ENCODE assay signal across 8 cellular contexts in the genomic region with DNA sequence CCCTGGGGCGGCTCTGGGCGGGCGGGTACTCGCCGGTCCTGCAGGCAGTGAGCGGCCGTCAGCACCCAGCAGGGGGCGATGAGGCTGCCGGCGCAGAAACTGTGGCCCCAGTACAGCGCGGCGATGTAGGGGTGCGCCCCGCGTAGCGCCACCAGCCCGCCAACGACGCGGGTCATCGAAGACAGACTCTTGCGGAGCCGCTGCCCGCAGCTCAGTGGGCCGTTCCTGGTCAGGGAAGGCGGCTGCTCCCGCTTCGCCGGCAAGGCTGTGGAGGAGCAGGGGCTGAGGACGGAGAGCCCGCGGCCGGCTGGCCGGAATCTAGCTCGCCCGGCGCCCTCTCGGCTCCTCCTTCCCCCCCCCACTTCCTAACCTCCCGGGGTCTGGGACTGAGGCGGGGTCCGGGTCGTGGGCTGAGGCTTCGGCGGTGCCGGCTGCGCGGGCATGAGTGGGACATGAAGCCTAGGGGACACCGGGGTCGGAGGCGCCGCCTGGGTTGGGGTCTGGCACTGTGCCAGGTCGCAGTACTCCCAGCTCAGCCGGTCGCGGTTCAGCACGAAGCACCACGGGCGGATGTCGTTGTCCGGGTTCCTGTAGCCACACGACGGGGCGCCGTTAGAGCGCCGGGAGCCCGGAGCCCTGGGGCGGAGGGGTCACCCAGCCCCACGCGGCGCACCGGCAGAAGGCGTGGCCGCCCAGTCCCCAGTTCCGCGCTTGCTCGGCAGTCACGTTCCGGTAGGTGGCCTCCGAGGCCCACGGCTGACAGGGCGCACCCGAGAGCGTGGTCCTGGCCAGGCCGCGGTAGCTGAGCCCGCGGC. TPM values are rescaled to one million over a fixed set of nuclear protein-coding genes. Genes with fewer than 3 reads are reported as not detected.
DNase-seq lines count a peak whose midpoint lies in the region; ATAC-seq and TF ChIP-seq lines count a peak whose summit lies in the region.

No MANE protein-coding gene starts in this region.

- H4K8ac ChIP-seq in neuronal stem cell (ENCODE audit: low read depth, low read length) = no peak overlapping the region

- ATAC-seq in GM21526 (IDR thresholded peaks at IDR 0.05; ENCODE audit: low FRiP score, unreplicated experiment) (peak; percentile 69), foreskin keratinocyte (peak; percentile 80)

- H3K79me1 ChIP-seq in neuronal stem cell (ENCODE audit: low read depth, low read length) = peaks cover 2% of the 10 kb centered on the region

- H3K23ac ChIP-seq in neuronal stem cell (ENCODE audit: low read depth, low read length, poor library complexity) = peak overlapping the region; percentile 97

- peak overlapping the region; percentile 98 for H2AK5ac ChIP-seq in neuronal stem cell (ENCODE audit: low read depth, low read length)

- H3K4ac ChIP-seq in neuronal stem cell (ENCODE audit: low read length) = no peak overlapping the region

- POLR2A ChIA-PET in RWPE1 (lab: Yijun Ruan, JAX; ENCODE audit: low non-redundant PET) = interaction anchor here (0.6 to 3.0 kb wide), 11 partner anchors 10 to 200 kb away, joined by 3 to 20 read pairs (median 3); a partner anchor contains a TSS

- peak overlapping the region; percentile 97 for H2AFZ ChIP-seq in neuronal stem cell (ENCODE audit: low read length)

- DNase-seq in Daoy (ENCODE audit: low read depth) (peak; percentile 88), HuH-7.5 (ENCODE audit: low spot score) (peak; percentile 58), RWPE1 (ENCODE audit: low spot score) (peak; percentile 89), foreskin keratinocyte (peak in 1 of 2 donors; percentile 62), neuronal stem cell (ENCODE audit: low spot score) (peak; percentile 54), superior temporal gyrus (ENCODE audit: extremely low spot score) (peak; percentile 70)
- DNase-seq in activated effector memory CD4-positive, alpha-beta T cell treated with Interleukin-2 at 50 U/mL for 16 hours = peak; percentile 79

- H3K9ac ChIP-seq in neuronal stem cell (ENCODE audit: low read depth, low read length, poor library complexity) = peak overlapping the region; percentile 64

- no peaks in the 10 kb centered on the region for H3K4me1 ChIP-seq in foreskin keratinocyte
- H3K4me1 ChIP-seq in neuronal stem cell (ENCODE audit: control insufficient read depth in 2 of 2, insufficient read depth in 1 of 2, low read depth in 1 of 2, low read length in 2 of 2) = peaks cover 16 to 21% of the 10 kb centered on the region in 2 donors

- CTCF ChIA-PET in RWPE1 (lab: Yijun Ruan, JAX) = interaction anchor here (0.5 to 6.5 kb wide), 46 partner anchors 10 to 395 kb away, joined by 3 to 210 read pairs (median 4); a partner anchor contains a TSS

- peak overlapping the region; percentile 96 for H3K4me2 ChIP-seq in neuronal stem cell (ENCODE audit: insufficient read depth, low read length, poor library complexity, severe bottlenecking)

- H3K14ac ChIP-seq in neuronal stem cell (ENCODE audit: low read length) = peak overlapping the region; percentile 95

- TF ChIP-seq CTCF in RWPE1 (conservative IDR thresholded peaks at IDR 0.05; ENCODE audit: low read depth) (peak; percentile 79), foreskin keratinocyte (conservative IDR thresholded peaks at IDR 0.05) (peak; percentile 81)

- H3K27ac ChIP-seq in RWPE1 = peak overlapping the region; percentile 78
- H3K27ac ChIP-seq in foreskin keratinocyte = no peak overlapping the region
- H3K27ac ChIP-seq in neuronal stem cell (replicated peaks; ENCODE audit: low read length) = no peak overlapping the region

- H4K91ac ChIP-seq in neuronal stem cell (ENCODE audit: low read depth, low read length, poor library complexity) = no peak overlapping the region

- H2BK5ac ChIP-seq in neuronal stem cell (ENCODE audit: low read length) = peak overlapping the region; percentile 59

- H3K9me3 ChIP-seq in neuronal stem cell (replicated peaks in 1 of 2; ENCODE audit: control insufficient read depth in 2 of 2, insufficient read depth in 1 of 2, low read depth in 1 of 2, low read length in 2 of 2) = no peaks in the 10 kb centered on the region

- peak overlapping the region; percentile 100 for H2BK12ac ChIP-seq in neuronal stem cell (ENCODE audit: low read length)

- peaks cover 34% of the 10 kb centered on the region for H3K27me3 ChIP-seq in foreskin keratinocyte
- H3K27me3 ChIP-seq in neuronal stem cell (ENCODE audit: control insufficient read depth in 3 of 3, insufficient read depth in 3 of 3, low read depth in 1 of 3, low read length in 3 of 3) = peaks cover 16 to 63% (median 51%) of the 10 kb centered on the region in 3 experiments

- H3K36me3 ChIP-seq in neuronal stem cell (replicated peaks in 1 of 2; ENCODE audit: control insufficient read depth in 2 of 2, insufficient read depth in 2 of 2, low read length in 2 of 2) = no peaks in the 10 kb centered on the region

- peak overlapping the region; percentile 100 for H2BK15ac ChIP-seq in neuronal stem cell (ENCODE audit: low read length)

- WGBS in neuronal stem cell (ENCODE audit: extremely low coverage in 2 of 2, insufficient read length in 2 of 2, insufficient replicate concordance in 1 of 2), 2 donors = no CpG with 5 or more reads among the region's 89 CpGs

- peak overlapping the region; percentile 41 to 83 for H3K4me3 ChIP-seq in neuronal stem cell (ENCODE audit: low read length in 2 of 2)

- peak overlapping the region; percentile 75 for H2BK120ac ChIP-seq in neuronal stem cell (ENCODE audit: low read depth, low read length)

- H3K18ac ChIP-seq in neuronal stem cell (ENCODE audit: low read length) = peak overlapping the region; percentile 98

RNA-seq across cellular contexts. Expression of a gene that starts 3.6 kb away (rescaled TPM):
- total RNA-seq in Daoy (2014; rRNA removed; shearing (Covaris generic)) = not detected in 2 replicates
- total RNA-seq in foreskin keratinocyte = not detected in 2 replicates
- polyA plus RNA-seq in foreskin keratinocyte = not detected in 2 replicates
- polyA plus RNA-seq in neuronal stem cell (2013, experiment 1 of 2) = not detected
- polyA plus RNA-seq in neuronal stem cell (2013, experiment 2 of 2) = not detected

RNA-seq across cellular contexts. Expression of a gene that starts 5.3 kb away (rescaled TPM):
- 8.6 and 9.6 TPM in 2 replicates for total RNA-seq in Daoy (2014; rRNA removed; shearing (Covaris generic))
- total RNA-seq in foreskin keratinocyte = 6.0 and 9.7 TPM in 2 replicates
- 11.8 and 12.3 TPM in 2 replicates for polyA plus RNA-seq in foreskin keratinocyte
- 2.1 TPM for polyA plus RNA-seq in neuronal stem cell (2013, experiment 1 of 2)
- 2.5 TPM for polyA plus RNA-seq in neuronal stem cell (2013, experiment 2 of 2)

RNA-seq across cellular contexts. Expression of a gene that starts 19.8 kb away (rescaled TPM):
- not detected in 2 replicates for total RNA-seq in Daoy (2014; rRNA removed; shearing (Covaris generic))
- not detected in 2 replicates for total RNA-seq in foreskin keratinocyte
- not detected in 2 replicates for polyA plus RNA-seq in foreskin keratinocyte
- not detected for polyA plus RNA-seq in neuronal stem cell (2013, experiment 1 of 2)
- polyA plus RNA-seq in neuronal stem cell (2013, experiment 2 of 2) = not detected

RNA-seq across cellular contexts. Expression of a gene that starts 22.4 kb away (rescaled TPM):
- 67.3 and 71.8 TPM in 2 replicates for total RNA-seq in Daoy (2014; rRNA removed; shearing (Covaris generic))
- 49.4 and 58.1 TPM in 2 replicates for total RNA-seq in foreskin keratinocyte
- 44.7 and 50.5 TPM in 2 replicates for polyA plus RNA-seq in foreskin keratinocyte
- 27.8 TPM for polyA plus RNA-seq in neuronal stem cell (2013, experiment 1 of 2)
- polyA plus RNA-seq in neuronal stem cell (2013, experiment 2 of 2) = 27.7 TPM

RNA-seq across cellular contexts. Expression of a gene that starts 42.6 kb away (rescaled TPM):
- total RNA-seq in Daoy (2014; rRNA removed; shearing (Covaris generic)) = 15.7 and 21.4 TPM in 2 replicates
- total RNA-seq in foreskin keratinocyte = 2.4 and 3.0 TPM in 2 replicates
- polyA plus RNA-seq in foreskin keratinocyte = 4.7 and 5.0 TPM in 2 replicates
- polyA plus RNA-seq in neuronal stem cell (2013, experiment 1 of 2) = 26.8 TPM
- polyA plus RNA-seq in neuronal stem cell (2013, experiment 2 of 2) = 26.8 TPM
